11 cellular contexts compared by ENCODE assay signal in genomic region chr3:73580343-73580742, GRCh38. TPM values are rescaled to one million over a fixed set of nuclear protein-coding genes. Genes with fewer than 3 reads are reported as not detected.
DNase-seq lines count a peak whose midpoint lies in the region; ATAC-seq and TF ChIP-seq lines count a peak whose summit lies in the region.
"Had no signal": no experiment of that assay in that cellular context is flagged by ENCODE, and none has a peak within 500 bp of the region (broad histone marks: within the 10 kb centered on the region; RNA-seq: fewer than 3 reads in every experiment).

No MANE protein-coding gene starts in this region.

- DNase-seq in AG04450 (ENCODE audit: low read depth, low spot score) (peak; percentile 90), glomerular visceral epithelial cell (ENCODE audit: extremely low spot score) (peak; percentile 73), NCI-H345 (lab: John Stamatoyannopoulos, UW) (no peak), NCI-H1694 (lab: John Stamatoyannopoulos, UW) (no peak)
- DNase-seq: central memory CD4-positive, alpha-beta T cell; right cardiac atrium; T-cell had no signal

- ATAC-seq in GM18519 (IDR thresholded peaks at IDR 0.05; ENCODE audit: low FRiP score, unreplicated experiment), result peak; percentile 64
- peak; percentile 88 for ATAC-seq in SK-N-SH treated with all-trans-retinoic acid at 6 μM for 48 hours
- no peak for ATAC-seq in GM21528 (IDR thresholded peaks at IDR 0.05; ENCODE audit: low FRiP score, unreplicated experiment)
- ATAC-seq in HG02678 (IDR thresholded peaks at IDR 0.05; ENCODE audit: unreplicated experiment), result no peak
- ATAC-seq: right cardiac atrium, T-cell had no signal

- no peaks in the 10 kb centered on the region for H3K9me3 ChIP-seq in AG04450 (ENCODE audit: control insufficient read depth, insufficient read depth, low read length)

- H3K4me3 ChIP-seq in AG04450 (ENCODE audit: low read depth, low read length), result no peak overlapping the region

- CTCF ChIA-PET in AG04450 (lab: Charles Lee), result no interaction called here

- H3K27ac ChIP-seq in AG04450 (ENCODE audit: low read depth, low read length), result peak overlapping the region; percentile 77

- POLR2A ChIA-PET in AG04450 (lab: Yijun Ruan, JAX), result interaction anchor here (1.5 kb wide), 1 partner anchor 33 kb away, joined by 9 read pairs; no protein-coding TSS in a partner anchor

- H3K27me3 ChIP-seq in AG04450 (ENCODE audit: control insufficient read depth, insufficient read depth, low read length), result no peaks in the 10 kb centered on the region

- no peak for TF ChIP-seq CTCF in AG04450 (IDR thresholded peaks at IDR 0.05; ENCODE audit: low read depth, low read length)

TF ChIP-seq in SK-N-SH treated with all-trans-retinoic acid at 6 μM for 48 hours, 23 proteins besides CTCF, POLR2A, EP300 and RAD21:
- TF ChIP-seq GLIS3 (CRISPR knock-in tag; IDR thresholded peaks at IDR 0.05) (0 out of 2 replicates have a peak, but pooled peaks have one; percentile 30), CSDC2 (CRISPR knock-in tag; IDR thresholded peaks at IDR 0.05) (peak; percentile 46; the same call in 1 of the 2 replicates), TCF4 (CRISPR knock-in tag; IDR thresholded peaks at IDR 0.05; ENCODE audit: borderline replicate concordance) (0 out of 2 replicates have a peak, but pooled peaks have one; percentile 16), ZFP30 (CRISPR knock-in tag; IDR thresholded peaks at IDR 0.05) (no peak), ESRRG (CRISPR knock-in tag; IDR thresholded peaks at IDR 0.05) (no peak), PPARA (CRISPR knock-in tag; IDR thresholded peaks at IDR 0.05; ENCODE audit: borderline replicate concordance) (no peak), ISL1 (CRISPR knock-in tag; IDR thresholded peaks at IDR 0.05) (peak; percentile 84), RARB (CRISPR knock-in tag; IDR thresholded peaks at IDR 0.05) (0 out of 2 replicates have a peak, but pooled peaks have one; percentile 36), TOX (CRISPR knock-in tag; IDR thresholded peaks at IDR 0.05; ENCODE audit: borderline replicate concordance) (peak; percentile 82; the same call in 1 of the 2 replicates), ZFP3 (CRISPR knock-in tag; IDR thresholded peaks at IDR 0.05) (peak; percentile 40; the same call in 1 of the 2 replicates)
- TF ChIP-seq, protein P1, sequence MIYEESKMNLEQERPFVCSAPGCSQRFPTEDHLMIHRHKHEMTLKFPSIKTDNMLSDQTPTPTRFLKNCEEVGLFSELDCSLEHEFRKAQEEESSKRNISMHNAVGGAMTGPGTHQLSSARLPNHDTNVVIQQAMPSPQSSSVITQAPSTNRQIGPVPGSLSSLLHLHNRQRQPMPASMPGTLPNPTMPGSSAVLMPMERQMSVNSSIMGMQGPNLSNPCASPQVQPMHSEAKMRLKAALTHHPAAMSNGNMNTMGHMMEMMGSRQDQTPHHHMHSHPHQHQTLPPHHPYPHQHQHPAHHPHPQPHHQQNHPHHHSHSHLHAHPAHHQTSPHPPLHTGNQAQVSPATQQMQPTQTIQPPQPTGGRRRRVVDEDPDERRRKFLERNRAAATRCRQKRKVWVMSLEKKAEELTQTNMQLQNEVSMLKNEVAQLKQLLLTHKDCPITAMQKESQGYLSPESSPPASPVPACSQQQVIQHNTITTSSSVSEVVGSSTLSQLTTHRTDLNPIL (CRISPR knock-in tag; IDR thresholded peaks at IDR 0.05; ENCODE audit: low read depth), result peak; percentile 36; the same call in 1 of the 2 replicates

RNA-seq across cellular contexts. Expression of gene PDZRN3, which starts 44.4 kb away (rescaled TPM):
- polyA plus RNA-seq in AG04450 (2011; rRNA removed), result 14.7 and 22.7 TPM in 2 replicates
- polyA minus RNA-seq in AG04450 (2011; rRNA and poly(A)+ RNA removed), result 49.2 and 57.9 TPM in 2 replicates

Comparison
In these comparisons a context has a peak if more than half of its experiments do, and no peak if none do; other contexts are left out.
1. DNase-seq: peak in AG04450 (single experiment) and glomerular visceral epithelial cell (single experiment); none in NCI-H345 (single experiment) and NCI-H1694 (single experiment).
2. ATAC-seq: peak in GM18519 (single experiment) and SK-N-SH treated with all-trans-retinoic acid at 6 μM for 48 hours (single experiment); none in GM21528 (single experiment) and HG02678 (single experiment).